ENCODE assay signal across 8 cellular contexts in genomic region chr20:33733654-33734576, GRCh38. TPM values are rescaled to one million over a fixed set of nuclear protein-coding genes. Genes with fewer than 3 reads are reported as not detected.
DNase-seq lines count a peak whose midpoint lies in the region; ATAC-seq and TF ChIP-seq lines count a peak whose summit lies in the region.

No MANE protein-coding gene starts in this region.

- peak overlapping the region; percentile 54 to 97 (median 82) for H3K27ac ChIP-seq in gastrocnemius medialis

- no peaks in the 10 kb centered on the region for H3K27me3 ChIP-seq in gastrocnemius medialis

- no peak for TF ChIP-seq POLR2A in gastrocnemius medialis (IDR thresholded peaks at IDR 0.05)

- no peak for ATAC-seq in activated CD8-positive, alpha-beta T cell treated with anti-CD3 and anti-CD28 coated beads for 36 hours
- ATAC-seq in Right ventricle myocardium superior (ENCODE audit: poor library complexity): peak; percentile 10
- ATAC-seq in gastrocnemius medialis: no peak
- ATAC-seq in HG02763 (IDR thresholded peaks at IDR 0.05; ENCODE audit: unreplicated experiment): no peak
- no peak for ATAC-seq in HG03378 (IDR thresholded peaks at IDR 0.05; ENCODE audit: unreplicated experiment)

- no peaks in the 10 kb centered on the region for H3K36me3 ChIP-seq in gastrocnemius medialis

- H3K4me1 ChIP-seq in gastrocnemius medialis: peaks cover 14 to 15% of the 10 kb centered on the region in 2 donors

- peaks cover 16% of the 10 kb centered on the region for H3K36me3 Mint-ChIP-seq in activated CD8-positive, alpha-beta T cell treated with anti-CD3 and anti-CD28 coated beads for 36 hours (ENCODE audit: low read depth)

- peaks cover 21% of the 10 kb centered on the region for H3K4me1 Mint-ChIP-seq in activated CD8-positive, alpha-beta T cell treated with anti-CD3 and anti-CD28 coated beads for 36 hours (ENCODE audit: low read depth)

- TF ChIP-seq CTCF in activated CD8-positive, alpha-beta T cell treated with anti-CD3 and anti-CD28 coated beads for 36 hours (IDR thresholded peaks at IDR 0.05): no peak
- no peak for TF ChIP-seq CTCF in gastrocnemius medialis (IDR thresholded peaks at IDR 0.05 in 4 of 5, conservative IDR thresholded peaks at IDR 0.05 in 1 of 5)

- POLR2A ChIA-PET in activated CD8-positive, alpha-beta T cell treated with anti-CD3 and anti-CD28 coated beads for 36 hours (lab: Charles Lee): interaction anchor here (1.1 to 2.5 kb wide), 4 partner anchors 21 to 70 kb away, joined by 3 to 27 read pairs (median 4); no protein-coding TSS in a partner anchor

- peaks cover 0 to 9% (median 6%) of the 10 kb centered on the region in 3 donors for H3K9me3 ChIP-seq in gastrocnemius medialis

- no peak overlapping the region for H3K4me3 ChIP-seq in gastrocnemius medialis

- CTCF ChIA-PET in activated CD8-positive, alpha-beta T cell treated with anti-CD3 and anti-CD28 coated beads for 36 hours (lab: Charles Lee): interaction anchor here (0.7 to 2.5 kb wide), 2 partner anchors 66 to 338 kb away, joined by 3 to 24 read pairs; partner anchors contain the start of gene ACTL10

- peaks cover 15% of the 10 kb centered on the region for H3K9me3 Mint-ChIP-seq in activated CD8-positive, alpha-beta T cell treated with anti-CD3 and anti-CD28 coated beads for 36 hours

- no peaks in the 10 kb centered on the region for H3K27me3 Mint-ChIP-seq in activated CD8-positive, alpha-beta T cell treated with anti-CD3 and anti-CD28 coated beads for 36 hours

- DNase-seq in CD1c-positive myeloid dendritic cell (ENCODE audit: extremely low spot score) (peak; percentile 83), HuH-7 (ENCODE audit: low spot score) (peak; percentile 79), Right ventricle myocardium superior (no peak), gastrocnemius medialis (no peak), retina (no peak)
- no peak for DNase-seq in activated CD8-positive, alpha-beta T cell treated with anti-CD3 and anti-CD28 coated beads for 36 hours

- H3K4me3 Mint-ChIP-seq in activated CD8-positive, alpha-beta T cell treated with anti-CD3 and anti-CD28 coated beads for 36 hours: peak overlapping the region; percentile 79

- intact Hi-C loops in activated CD8-positive, alpha-beta T cell treated with anti-CD3 and anti-CD28 coated beads for 36 hours (cut with micrococcal nuclease): loop anchor here (5.0 kb wide), 2 partner anchors 47 to 67 kb away; partner anchors contain the start of genes ACTL10 and E2F1
- intact Hi-C loops in Right ventricle myocardium superior (cut with DNase I): loop anchor here (10.0 kb wide), 1 partner anchor 279 kb away; no protein-coding TSS in a partner anchor
- intact Hi-C loops in gastrocnemius medialis (cut with DNase I; ENCODE audit: low total_unique reads): loop anchor here (2.0 to 5.0 kb wide), 4 partner anchors 62 to 277 kb away; partner anchors contain the start of genes CHMP4B, NECAB3 and RALY

- in situ Hi-C loops in gastrocnemius medialis (cut with MboI; ENCODE audit: low sequenced_read_pairs in 4 of 4): no loop called here

- H3K27ac Mint-ChIP-seq in activated CD8-positive, alpha-beta T cell treated with anti-CD3 and anti-CD28 coated beads for 36 hours: no peak overlapping the region

RNA-seq across cellular contexts. Expression of gene ZNF341, which starts 2.1 kb away (rescaled TPM):
- 1 to 10 TPM; 4.3 to 5.0 TPM for total RNA-seq in activated CD8-positive, alpha-beta T cell treated with anti-CD3 and anti-CD28 coated beads for 36 hours
- total RNA-seq in Right ventricle myocardium superior: 1.9 TPM
- 1 to 10 TPM; 1.8 to 4.6 (median 2.6) TPM for total RNA-seq in gastrocnemius medialis

RNA-seq across cellular contexts. Expression of gene PXMP4, which starts 13.8 kb away (rescaled TPM):
- total RNA-seq in activated CD8-positive, alpha-beta T cell treated with anti-CD3 and anti-CD28 coated beads for 36 hours: 1 to 10 TPM; 6.9 to 7.3 TPM
- total RNA-seq in Right ventricle myocardium superior (11.7 TPM), gastrocnemius medialis (1 to 10 TPM; 3.2 to 7.3 (median 5.3) TPM)

RNA-seq across cellular contexts. Expression of gene E2F1, which starts 47.7 kb away (rescaled TPM):
- total RNA-seq in activated CD8-positive, alpha-beta T cell treated with anti-CD3 and anti-CD28 coated beads for 36 hours: 10 to 100 TPM; 71.2 to 72.0 TPM
- total RNA-seq in Right ventricle myocardium superior: 1.1 TPM
- total RNA-seq in gastrocnemius medialis: 1 to 10 TPM in 2 of 4 donors, under 1 TPM in 1, not detected in 1; 1.00 to 2.0 (median 1.4) TPM

RNA-seq across cellular contexts. Expression of gene NECAB3, which starts 59.7 kb away (rescaled TPM):
- total RNA-seq in activated CD8-positive, alpha-beta T cell treated with anti-CD3 and anti-CD28 coated beads for 36 hours: 10 to 100 TPM; 13.7 to 16.0 TPM
- total RNA-seq in Right ventricle myocardium superior: 69.4 TPM
- total RNA-seq in gastrocnemius medialis: 100 to 1,000 TPM in 2 of 4 donors, 10 to 100 TPM in 2; 72.3 to 127 (median 107) TPM

Comparison
In these comparisons a context has a peak if more than half of its experiments do, and no peak if none do; other contexts are left out.
1. DNase-seq: peak in CD1c-positive myeloid dendritic cell (single experiment) and HuH-7 (single experiment); none in activated CD8-positive, alpha-beta T cell treated with anti-CD3 and anti-CD28 coated beads for 36 hours (single experiment), Right ventricle myocardium superior (single experiment), gastrocnemius medialis (0 of 2) and retina (single experiment).
2. RNA of gene E2F1, which starts 47.7 kb away (total RNA-seq): 71.2 to 72.0 TPM in activated CD8-positive, alpha-beta T cell treated with anti-CD3 and anti-CD28 coated beads for 36 hours; 1.00 to 2.0 TPM in gastrocnemius medialis and 1.1 TPM in Right ventricle myocardium superior (single experiment); every median in the first group is over 10 times any median in the second.